Comparison of ENCODE assay signal across 23 cellular contexts in genomic region chr12:127245437-127245836, GRCh38.
A peak's percentile ranks its signal among the peaks of the same experiment; 100 is the strongest.
DNase-seq lines count a peak whose midpoint lies in the region; ATAC-seq and TF ChIP-seq lines count a peak whose summit lies in the region.
"Had no signal": no experiment of that assay in that cellular context is flagged by ENCODE, and none has a peak within 500 bp of the region (broad histone marks: within the 10 kb centered on the region; RNA-seq: fewer than 3 reads in every experiment).

No MANE protein-coding gene starts in this region.

- in situ Hi-C loops in astrocyte of the spinal cord (cut with HindIII; ENCODE audit: low sequenced_read_pairs), result no loop called here

- CTCF ChIA-PET in CD4-positive, alpha-beta memory T cell (lab: Charles Lee; ENCODE audit: partially characterized antibody), result no interaction called here

- intact Hi-C loops in CD4-positive, alpha-beta memory T cell (cut with micrococcal nuclease), result no loop called here

- ATAC-seq in GM21515 (IDR thresholded peaks at IDR 0.05; ENCODE audit: unreplicated experiment), result no peak
- ATAC-seq: A549; activated CD8-positive, alpha-beta memory T cell treated with anti-CD3 and anti-CD28 coated beads, Interleukin-2, amount 10 ng/mL, durations not matched to agents 7 days and 5 days; heart right ventricle had no signal

- DNase-seq in A172 (ENCODE audit: low spot score), result peak; percentile 31
- DNase-seq in HFFc6, result peak; percentile 74
- peak; percentile 54 for DNase-seq in astrocyte of the spinal cord (ENCODE audit: low read depth, low spot score)
- DNase-seq in iris pigment epithelial cell (ENCODE audit: low read depth), result peak; percentile 40
- no peak for DNase-seq in Peyer's patch
- DNase-seq in 8988T, result no peak
- DNase-seq in CD4-positive, alpha-beta memory T cell, result no peak
- DNase-seq: activated CD4-positive, alpha-beta T cell treated with anti-CD3 and anti-CD28 coated beads for 1 hour; activated CD8-positive, alpha-beta memory T cell treated with anti-CD3 and anti-CD28 coated beads, Interleukin-2, amount 10 ng/mL, durations not matched to agents 7 days and 5 days; activated effector memory CD4-positive, alpha-beta T cell treated with anti-CD3 and anti-CD28 coated beads, Interleukin-2, amount 50 U/mL, for 16 hours; anterior cingulate cortex; heart right ventricle; islet precursor cell; MV-4-11; NCI-H2081 treated with DMSO at 0.1 percent for 48 hours; NCI-H524 treated with DMSO at 0.1 percent for 48 hours; SJCRH30; stimulated activated naive CD4-positive, alpha-beta T cell treated with Interleukin-2 at 50 U/mL for 16 hours; transverse colon had no signal

- no peak for TF ChIP-seq CTCF in HFFc6 (IDR thresholded peaks at IDR 0.05)
- TF ChIP-seq CTCF in astrocyte of the spinal cord (IDR thresholded peaks at IDR 0.05; ENCODE audit: low read depth, low read length), result no peak
- no peak for TF ChIP-seq CTCF in Peyer's patch (IDR thresholded peaks at IDR 0.05)

- no peaks in the 10 kb centered on the region for H3K36me3 Mint-ChIP-seq in HFFc6 (ENCODE audit: low read depth)
- H3K36me3 Mint-ChIP-seq in CD4-positive, alpha-beta memory T cell, result no peaks in the 10 kb centered on the region
- H3K36me3 Mint-ChIP-seq: activated CD8-positive, alpha-beta memory T cell treated with anti-CD3 and anti-CD28 coated beads, Interleukin-2, amount 10 ng/mL, durations not matched to agents 7 days and 5 days had no signal

- H3K4me1 ChIP-seq in Peyer's patch, result no peaks in the 10 kb centered on the region
- H3K4me1 ChIP-seq in CD4-positive, alpha-beta memory T cell (ENCODE audit: insufficient read depth, low read length), result no peaks in the 10 kb centered on the region
- H3K4me1 ChIP-seq: A549, heart right ventricle, SJCRH30, transverse colon had no signal

- H3K36me3 ChIP-seq in Peyer's patch, result no peaks in the 10 kb centered on the region
- no peaks in the 10 kb centered on the region for H3K36me3 ChIP-seq in CD4-positive, alpha-beta memory T cell (ENCODE audit: insufficient read depth, low read length)
- H3K36me3 ChIP-seq: heart right ventricle, SJCRH30, transverse colon had no signal

- H3K27me3 ChIP-seq in Peyer's patch, result no peaks in the 10 kb centered on the region
- H3K27me3 ChIP-seq in CD4-positive, alpha-beta memory T cell (ENCODE audit: insufficient read depth, low read length), result no peaks in the 10 kb centered on the region
- H3K27me3 ChIP-seq: SJCRH30, transverse colon had no signal

- H3K4me3 Mint-ChIP-seq in HFFc6, result no peak overlapping the region
- H3K4me3 Mint-ChIP-seq in CD4-positive, alpha-beta memory T cell, result no peak overlapping the region
- H3K4me3 Mint-ChIP-seq: activated CD8-positive, alpha-beta memory T cell treated with anti-CD3 and anti-CD28 coated beads, Interleukin-2, amount 10 ng/mL, durations not matched to agents 7 days and 5 days; T-helper 2 cell treated with Interferon-gamma antibody and Interleukin-4, amounts not matched to agents 5 μg/mL and 100 μg/mL, for 36 hours had no signal

- H3K27ac ChIP-seq in Peyer's patch, result no peak overlapping the region
- H3K27ac ChIP-seq in CD4-positive, alpha-beta memory T cell (ENCODE audit: low read depth, low read length), result no peak overlapping the region
- H3K27ac ChIP-seq: A549, coronary artery, heart right ventricle, SJCRH30, transverse colon had no signal

- peak overlapping the region; percentile 71; the same call in 1 of the 2 replicates for H3K27ac Mint-ChIP-seq in HFFc6
- H3K27ac Mint-ChIP-seq in CD4-positive, alpha-beta memory T cell, result no peak overlapping the region
- H3K27ac Mint-ChIP-seq: activated CD8-positive, alpha-beta memory T cell treated with anti-CD3 and anti-CD28 coated beads, Interleukin-2, amount 10 ng/mL, durations not matched to agents 7 days and 5 days; T-helper 2 cell treated with Interferon-gamma antibody and Interleukin-4, amounts not matched to agents 5 μg/mL and 100 μg/mL, for 36 hours had no signal

- H3K9me3 ChIP-seq in Peyer's patch, result no peaks in the 10 kb centered on the region
- no peaks in the 10 kb centered on the region for H3K9me3 ChIP-seq in CD4-positive, alpha-beta memory T cell (ENCODE audit: control insufficient read depth in 1 of 2, low read length in 2 of 2)
- H3K9me3 ChIP-seq: A549, heart right ventricle, SJCRH30, transverse colon had no signal

- peaks cover 37% of the 10 kb centered on the region for H3K4me1 Mint-ChIP-seq in HFFc6 (ENCODE audit: low read depth)
- H3K4me1 Mint-ChIP-seq in CD4-positive, alpha-beta memory T cell, result no peaks in the 10 kb centered on the region
- H3K4me1 Mint-ChIP-seq: activated CD8-positive, alpha-beta memory T cell treated with anti-CD3 and anti-CD28 coated beads, Interleukin-2, amount 10 ng/mL, durations not matched to agents 7 days and 5 days had no signal

- H3K27me3 Mint-ChIP-seq in HFFc6 (ENCODE audit: insufficient read depth), result no peaks in the 10 kb centered on the region
- peaks cover 2 to 10% of the 10 kb centered on the region in 2 donors for H3K27me3 Mint-ChIP-seq in CD4-positive, alpha-beta memory T cell

- H3K4me3 ChIP-seq in astrocyte of the spinal cord (ENCODE audit: low read depth, low read length) (no peak overlapping the region), Peyer's patch (no peak overlapping the region)
- H3K4me3 ChIP-seq in CD4-positive, alpha-beta memory T cell (ENCODE audit: low read length in 2 of 2), result no peak overlapping the region
- H3K4me3 ChIP-seq: A549, coronary artery, heart right ventricle, SJCRH30, transverse colon had no signal

- no peak for TF ChIP-seq POLR2A in Peyer's patch (IDR thresholded peaks at IDR 0.05)

- POLR2A ChIA-PET in CD4-positive, alpha-beta memory T cell (lab: Charles Lee; ENCODE audit: partially characterized antibody), result no interaction called here

- H3K9me3 Mint-ChIP-seq in HFFc6, result no peaks in the 10 kb centered on the region
- peaks cover 0 to 3% (median 0%) of the 10 kb centered on the region in 8 donors for H3K9me3 Mint-ChIP-seq in CD4-positive, alpha-beta memory T cell
- H3K9me3 Mint-ChIP-seq: T-helper 2 cell treated with Interferon-gamma antibody and Interleukin-4, amounts not matched to agents 5 μg/mL and 100 μg/mL, for 36 hours had no signal

Comparison
In these comparisons a context has a peak if more than half of its experiments do, and no peak if none do; other contexts are left out.
1. DNase-seq: peak in A172 (single experiment), HFFc6 (single experiment), astrocyte of the spinal cord (single experiment) and iris pigment epithelial cell (single experiment); none in Peyer's patch (0 of 3), 8988T (single experiment) and CD4-positive, alpha-beta memory T cell (0 of 5).